11 cellular contexts compared by ENCODE assay signal in genomic region chr3:61847784-61848462, GRCh38.
DNase-seq lines count a peak whose midpoint lies in the region; ATAC-seq lines count a peak whose summit lies in the region.
"Had no signal": no experiment of that assay in that cellular context is flagged by ENCODE, and none has a peak within 500 bp of the region (broad histone marks: within the 10 kb centered on the region; RNA-seq: fewer than 3 reads in every experiment).

No MANE protein-coding gene starts in this region.

- H3K4me3 ChIP-seq in HAP-1 (no peak overlapping the region), skeletal muscle satellite cell (ENCODE audit: low read length) (peak overlapping the region; percentile 8)
- H3K4me3 ChIP-seq: SK-N-MC had no signal

- H3K9me3 ChIP-seq in HAP-1 = no peaks in the 10 kb centered on the region
- H3K9me3 ChIP-seq in skeletal muscle satellite cell (replicated peaks; ENCODE audit: low read length) = no peaks in the 10 kb centered on the region

- H3K36me3 ChIP-seq in HAP-1 (replicated peaks) (no peaks in the 10 kb centered on the region), skeletal muscle satellite cell (ENCODE audit: insufficient read depth, low read length) (no peaks in the 10 kb centered on the region)

- in situ Hi-C loops in HAP-1 (cut with MboI; ENCODE audit: low sequenced_read_pairs) = no loop called here

- no peak for ATAC-seq in HG03175 (IDR thresholded peaks at IDR 0.05; ENCODE audit: unreplicated experiment)

- peaks cover 10% of the 10 kb centered on the region for H3K4me1 ChIP-seq in HAP-1
- H3K4me1 ChIP-seq in skeletal muscle satellite cell (ENCODE audit: control insufficient read depth, insufficient read depth, low read length) = peaks cover 30% of the 10 kb centered on the region

- H3K9ac ChIP-seq in skeletal muscle satellite cell (ENCODE audit: low read depth, low read length) = peak overlapping the region; percentile 15

- H3K27me3 ChIP-seq in HAP-1 (ENCODE audit: low read depth) (no peaks in the 10 kb centered on the region), skeletal muscle satellite cell (ENCODE audit: control insufficient read depth, insufficient read depth, low read length) (no peaks in the 10 kb centered on the region)

- DNase-seq in HAP-1 (ENCODE audit: low spot score in 2 of 2) (peak; percentile 39 to 45), iris pigment epithelial cell (ENCODE audit: low read depth) (peak; percentile 37), retina (no peak), NAMALWA (ENCODE audit: low spot score) (no peak), T-helper 9 cell (no peak)
- DNase-seq: COR-L47, NCI-H1417 treated with DMSO at 0.1 percent for 48 hours had no signal

- H3K4me2 ChIP-seq in skeletal muscle satellite cell (ENCODE audit: low read length) = peak overlapping the region; percentile 68

- peak overlapping the region; percentile 70 for H3K27ac ChIP-seq in cingulate gyrus (ENCODE audit: low read depth, low read length)
- H3K27ac ChIP-seq: SK-N-MC had no signal

Comparison
In these comparisons a context has a peak if more than half of its experiments do, and no peak if none do; other contexts are left out.
1. DNase-seq: peak in HAP-1 (2 of 2) and iris pigment epithelial cell (single experiment); none in retina (single experiment), NAMALWA (single experiment) and T-helper 9 cell (single experiment).